ENCODE assay signal across 1 cellular context in the genomic region with DNA sequence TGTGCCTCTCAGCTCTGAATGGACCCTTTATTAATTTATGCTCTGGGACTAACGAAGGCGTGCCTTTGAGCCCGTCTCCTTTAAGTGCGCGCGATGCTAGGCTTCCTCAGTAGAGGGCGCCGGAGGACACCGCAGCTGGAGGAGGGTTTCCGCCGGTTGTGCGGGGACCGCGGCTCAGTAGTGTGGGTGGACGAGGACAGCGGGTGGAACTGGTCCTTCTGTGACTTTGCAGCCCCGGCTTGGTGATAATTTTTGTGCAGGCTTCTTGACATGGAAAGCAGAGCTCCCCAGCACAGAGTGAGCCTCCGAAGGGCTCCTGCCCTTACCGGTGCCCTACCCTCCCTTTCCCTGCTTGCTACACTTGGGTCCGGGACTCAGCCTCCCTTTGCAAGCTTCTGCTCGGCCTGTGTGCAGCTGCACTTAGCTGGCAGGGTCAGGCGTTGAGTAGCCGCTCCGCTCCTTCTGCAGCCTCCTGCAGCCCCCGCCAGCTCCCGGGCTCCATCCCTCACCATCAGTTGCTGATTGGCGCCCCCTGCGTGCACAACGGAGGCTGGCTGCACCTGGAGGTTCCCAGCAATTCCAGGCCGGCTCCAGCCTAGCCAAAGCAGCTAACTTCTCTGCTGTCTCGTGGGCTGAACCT.
A peak's percentile ranks its signal among the peaks of the same experiment; 100 is the strongest.
TF ChIP-seq lines count a peak whose summit lies in the region.

No MANE protein-coding gene starts in this region.

TF ChIP-seq in HEK293, 187 proteins besides CTCF, POLR2A, EP300 and RAD21 (continued from another document and continues in another):
- TF ChIP-seq, protein P1, sequence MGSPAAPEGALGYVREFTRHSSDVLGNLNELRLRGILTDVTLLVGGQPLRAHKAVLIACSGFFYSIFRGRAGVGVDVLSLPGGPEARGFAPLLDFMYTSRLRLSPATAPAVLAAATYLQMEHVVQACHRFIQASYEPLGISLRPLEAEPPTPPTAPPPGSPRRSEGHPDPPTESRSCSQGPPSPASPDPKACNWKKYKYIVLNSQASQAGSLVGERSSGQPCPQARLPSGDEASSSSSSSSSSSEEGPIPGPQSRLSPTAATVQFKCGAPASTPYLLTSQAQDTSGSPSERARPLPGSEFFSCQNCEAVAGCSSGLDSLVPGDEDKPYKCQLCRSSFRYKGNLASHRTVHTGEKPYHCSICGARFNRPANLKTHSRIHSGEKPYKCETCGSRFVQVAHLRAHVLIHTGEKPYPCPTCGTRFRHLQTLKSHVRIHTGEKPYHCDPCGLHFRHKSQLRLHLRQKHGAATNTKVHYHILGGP (tag by site-specific recombination; IDR thresholded peaks at IDR 0.05), result no peak
- TF ChIP-seq ZNF112 (tag by site-specific recombination; IDR thresholded peaks at IDR 0.05) (no peak), ZBTB20 (tag by site-specific recombination; IDR thresholded peaks at IDR 0.05) (peak; percentile 78), ZNF302 (tag by site-specific recombination; IDR thresholded peaks at IDR 0.05; ENCODE audit: low read depth) (no peak), ZNF366 (tag by site-specific recombination; conservative IDR thresholded peaks at IDR 0.05) (no peak), ZNF660 (tag by site-specific recombination; IDR thresholded peaks at IDR 0.05) (no peak), ZSCAN30 (tag by site-specific recombination; IDR thresholded peaks at IDR 0.05) (no peak), ZNF157 (tag by site-specific recombination; IDR thresholded peaks at IDR 0.05) (no peak), ZNF23 (tag by site-specific recombination; IDR thresholded peaks at IDR 0.05; ENCODE audit: borderline replicate concordance) (no peak), ZNF423 (tag by site-specific recombination; IDR thresholded peaks at IDR 0.05) (no peak), ZNF610 (tag by site-specific recombination; IDR thresholded peaks at IDR 0.05; ENCODE audit: borderline replicate concordance) (peak; percentile 68; the same call in 1 of the 2 replicates), ZNF776 (tag by site-specific recombination; IDR thresholded peaks at IDR 0.05; ENCODE audit: borderline replicate concordance) (no peak), ZNF211 (tag by site-specific recombination; IDR thresholded peaks at IDR 0.05; ENCODE audit: low read depth) (no peak), OVOL3 (tag by site-specific recombination; IDR thresholded peaks at IDR 0.05) (no peak), ZNF501 (tag by site-specific recombination; IDR thresholded peaks at IDR 0.05) (0 out of 2 replicates have a peak, but pooled peaks have one; percentile 42), SP7 (tag by site-specific recombination; IDR thresholded peaks at IDR 0.05) (peak; percentile 13; the same call in 1 of the 2 replicates), ZNF707 (tag by site-specific recombination; IDR thresholded peaks at IDR 0.05) (no peak), ZNF2 (tag by site-specific recombination; IDR thresholded peaks at IDR 0.05) (0 out of 2 replicates have a peak, but pooled peaks have one; percentile 32), WT1 (tag by site-specific recombination; IDR thresholded peaks at IDR 0.05) (no peak), BCL11A (tag by site-specific recombination; IDR thresholded peaks at IDR 0.05; ENCODE audit: low read depth) (no peak), ZNF37A (tag by site-specific recombination; IDR thresholded peaks at IDR 0.05) (no peak), ZNF701 (tag by site-specific recombination; IDR thresholded peaks at IDR 0.05) (no peak), ZNF548 (tag by site-specific recombination; IDR thresholded peaks at IDR 0.05) (no peak), ZNF621 (tag by site-specific recombination; IDR thresholded peaks at IDR 0.05) (no peak), SCRT2 (tag by site-specific recombination; IDR thresholded peaks at IDR 0.05) (no peak), ZNF223 (tag by site-specific recombination; IDR thresholded peaks at IDR 0.05) (no peak), ZNF350 (tag by site-specific recombination; IDR thresholded peaks at IDR 0.05) (no peak), PRDM1 (tag by site-specific recombination; IDR thresholded peaks at IDR 0.05) (no peak), ZFHX2 (tag by site-specific recombination; conservative IDR thresholded peaks at IDR 0.05) (peak; percentile 26; the same call in 1 of the 2 replicates), YY2 (tag by site-specific recombination; IDR thresholded peaks at IDR 0.05) (no peak), ZNF174 (tag by site-specific recombination; IDR thresholded peaks at IDR 0.05) (no peak), ZNF624 (tag by site-specific recombination; IDR thresholded peaks at IDR 0.05) (no peak), ZBTB17 (tag by site-specific recombination; IDR thresholded peaks at IDR 0.05) (peak; percentile 57; the same call in 1 of the 2 replicates), ZEB2 (tag by site-specific recombination; IDR thresholded peaks at IDR 0.05) (0 out of 2 replicates have a peak, but pooled peaks have one; percentile 19), REPIN1 (tag by site-specific recombination; IDR thresholded peaks at IDR 0.05; ENCODE audit: low read depth) (no peak)
- TF ChIP-seq, protein P2, sequence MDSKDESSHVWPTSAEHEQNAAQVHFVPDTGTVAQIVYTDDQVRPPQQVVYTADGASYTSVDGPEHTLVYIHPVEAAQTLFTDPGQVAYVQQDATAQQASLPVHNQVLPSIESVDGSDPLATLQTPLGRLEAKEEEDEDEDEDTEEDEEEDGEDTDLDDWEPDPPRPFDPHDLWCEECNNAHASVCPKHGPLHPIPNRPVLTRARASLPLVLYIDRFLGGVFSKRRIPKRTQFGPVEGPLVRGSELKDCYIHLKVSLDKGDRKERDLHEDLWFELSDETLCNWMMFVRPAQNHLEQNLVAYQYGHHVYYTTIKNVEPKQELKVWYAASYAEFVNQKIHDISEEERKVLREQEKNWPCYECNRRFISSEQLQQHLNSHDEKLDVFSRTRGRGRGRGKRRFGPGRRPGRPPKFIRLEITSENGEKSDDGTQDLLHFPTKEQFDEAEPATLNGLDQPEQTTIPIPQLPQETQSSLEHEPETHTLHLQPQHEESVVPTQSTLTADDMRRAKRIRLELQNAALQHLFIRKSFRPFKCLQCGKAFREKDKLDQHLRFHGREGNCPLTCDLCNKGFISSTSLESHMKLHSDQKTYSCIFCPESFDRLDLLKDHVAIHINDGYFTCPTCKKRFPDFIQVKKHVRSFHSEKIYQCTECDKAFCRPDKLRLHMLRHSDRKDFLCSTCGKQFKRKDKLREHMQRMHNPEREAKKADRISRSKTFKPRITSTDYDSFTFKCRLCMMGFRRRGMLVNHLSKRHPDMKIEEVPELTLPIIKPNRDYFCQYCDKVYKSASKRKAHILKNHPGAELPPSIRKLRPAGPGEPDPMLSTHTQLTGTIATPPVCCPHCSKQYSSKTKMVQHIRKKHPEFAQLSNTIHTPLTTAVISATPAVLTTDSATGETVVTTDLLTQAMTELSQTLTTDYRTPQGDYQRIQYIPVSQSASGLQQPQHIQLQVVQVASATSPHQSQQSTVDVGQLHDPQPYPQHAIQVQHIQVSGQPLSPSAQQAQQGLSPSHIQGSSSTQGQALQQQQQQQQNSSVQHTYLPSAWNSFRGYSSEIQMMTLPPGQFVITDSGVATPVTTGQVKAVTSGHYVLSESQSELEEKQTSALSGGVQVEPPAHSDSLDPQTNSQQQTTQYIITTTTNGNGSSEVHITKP (tag by site-specific recombination; IDR thresholded peaks at IDR 0.05), result 0 out of 2 replicates have a peak, but pooled peaks have one; percentile 22
- TF ChIP-seq, protein P3, sequence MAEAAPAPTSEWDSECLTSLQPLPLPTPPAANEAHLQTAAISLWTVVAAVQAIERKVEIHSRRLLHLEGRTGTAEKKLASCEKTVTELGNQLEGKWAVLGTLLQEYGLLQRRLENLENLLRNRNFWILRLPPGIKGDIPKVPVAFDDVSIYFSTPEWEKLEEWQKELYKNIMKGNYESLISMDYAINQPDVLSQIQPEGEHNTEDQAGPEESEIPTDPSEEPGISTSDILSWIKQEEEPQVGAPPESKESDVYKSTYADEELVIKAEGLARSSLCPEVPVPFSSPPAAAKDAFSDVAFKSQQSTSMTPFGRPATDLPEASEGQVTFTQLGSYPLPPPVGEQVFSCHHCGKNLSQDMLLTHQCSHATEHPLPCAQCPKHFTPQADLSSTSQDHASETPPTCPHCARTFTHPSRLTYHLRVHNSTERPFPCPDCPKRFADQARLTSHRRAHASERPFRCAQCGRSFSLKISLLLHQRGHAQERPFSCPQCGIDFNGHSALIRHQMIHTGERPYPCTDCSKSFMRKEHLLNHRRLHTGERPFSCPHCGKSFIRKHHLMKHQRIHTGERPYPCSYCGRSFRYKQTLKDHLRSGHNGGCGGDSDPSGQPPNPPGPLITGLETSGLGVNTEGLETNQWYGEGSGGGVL (tag by site-specific recombination; IDR thresholded peaks at IDR 0.05), result no peak
- TF ChIP-seq, protein P4, sequence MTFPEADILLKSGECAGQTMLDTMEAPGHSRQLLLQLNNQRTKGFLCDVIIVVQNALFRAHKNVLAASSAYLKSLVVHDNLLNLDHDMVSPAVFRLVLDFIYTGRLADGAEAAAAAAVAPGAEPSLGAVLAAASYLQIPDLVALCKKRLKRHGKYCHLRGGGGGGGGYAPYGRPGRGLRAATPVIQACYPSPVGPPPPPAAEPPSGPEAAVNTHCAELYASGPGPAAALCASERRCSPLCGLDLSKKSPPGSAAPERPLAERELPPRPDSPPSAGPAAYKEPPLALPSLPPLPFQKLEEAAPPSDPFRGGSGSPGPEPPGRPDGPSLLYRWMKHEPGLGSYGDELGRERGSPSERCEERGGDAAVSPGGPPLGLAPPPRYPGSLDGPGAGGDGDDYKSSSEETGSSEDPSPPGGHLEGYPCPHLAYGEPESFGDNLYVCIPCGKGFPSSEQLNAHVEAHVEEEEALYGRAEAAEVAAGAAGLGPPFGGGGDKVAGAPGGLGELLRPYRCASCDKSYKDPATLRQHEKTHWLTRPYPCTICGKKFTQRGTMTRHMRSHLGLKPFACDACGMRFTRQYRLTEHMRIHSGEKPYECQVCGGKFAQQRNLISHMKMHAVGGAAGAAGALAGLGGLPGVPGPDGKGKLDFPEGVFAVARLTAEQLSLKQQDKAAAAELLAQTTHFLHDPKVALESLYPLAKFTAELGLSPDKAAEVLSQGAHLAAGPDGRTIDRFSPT (tag by site-specific recombination; IDR thresholded peaks at IDR 0.05), result no peak
- TF ChIP-seq, protein P5, sequence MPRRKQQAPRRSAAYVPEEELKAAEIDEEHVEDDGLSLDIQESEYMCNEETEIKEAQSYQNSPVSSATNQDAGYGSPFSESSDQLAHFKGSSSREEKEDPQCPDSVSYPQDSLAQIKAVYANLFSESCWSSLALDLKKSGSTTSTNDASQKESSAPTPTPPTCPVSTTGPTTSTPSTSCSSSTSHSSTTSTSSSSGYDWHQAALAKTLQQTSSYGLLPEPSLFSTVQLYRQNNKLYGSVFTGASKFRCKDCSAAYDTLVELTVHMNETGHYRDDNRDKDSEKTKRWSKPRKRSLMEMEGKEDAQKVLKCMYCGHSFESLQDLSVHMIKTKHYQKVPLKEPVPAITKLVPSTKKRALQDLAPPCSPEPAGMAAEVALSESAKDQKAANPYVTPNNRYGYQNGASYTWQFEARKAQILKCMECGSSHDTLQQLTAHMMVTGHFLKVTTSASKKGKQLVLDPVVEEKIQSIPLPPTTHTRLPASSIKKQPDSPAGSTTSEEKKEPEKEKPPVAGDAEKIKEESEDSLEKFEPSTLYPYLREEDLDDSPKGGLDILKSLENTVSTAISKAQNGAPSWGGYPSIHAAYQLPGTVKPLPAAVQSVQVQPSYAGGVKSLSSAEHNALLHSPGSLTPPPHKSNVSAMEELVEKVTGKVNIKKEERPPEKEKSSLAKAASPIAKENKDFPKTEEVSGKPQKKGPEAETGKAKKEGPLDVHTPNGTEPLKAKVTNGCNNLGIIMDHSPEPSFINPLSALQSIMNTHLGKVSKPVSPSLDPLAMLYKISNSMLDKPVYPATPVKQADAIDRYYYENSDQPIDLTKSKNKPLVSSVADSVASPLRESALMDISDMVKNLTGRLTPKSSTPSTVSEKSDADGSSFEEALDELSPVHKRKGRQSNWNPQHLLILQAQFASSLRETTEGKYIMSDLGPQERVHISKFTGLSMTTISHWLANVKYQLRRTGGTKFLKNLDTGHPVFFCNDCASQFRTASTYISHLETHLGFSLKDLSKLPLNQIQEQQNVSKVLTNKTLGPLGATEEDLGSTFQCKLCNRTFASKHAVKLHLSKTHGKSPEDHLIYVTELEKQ (tag by site-specific recombination; IDR thresholded peaks at IDR 0.05; ENCODE audit: borderline replicate concordance), result no peak
- TF ChIP-seq, protein P6, sequence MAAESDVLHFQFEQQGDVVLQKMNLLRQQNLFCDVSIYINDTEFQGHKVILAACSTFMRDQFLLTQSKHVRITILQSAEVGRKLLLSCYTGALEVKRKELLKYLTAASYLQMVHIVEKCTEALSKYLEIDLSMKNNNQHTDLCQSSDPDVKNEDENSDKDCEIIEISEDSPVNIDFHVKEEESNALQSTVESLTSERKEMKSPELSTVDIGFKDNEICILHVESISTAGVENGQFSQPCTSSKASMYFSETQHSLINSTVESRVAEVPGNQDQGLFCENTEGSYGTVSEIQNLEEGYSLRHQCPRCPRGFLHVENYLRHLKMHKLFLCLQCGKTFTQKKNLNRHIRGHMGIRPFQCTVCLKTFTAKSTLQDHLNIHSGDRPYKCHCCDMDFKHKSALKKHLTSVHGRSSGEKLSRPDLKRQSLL (tag by site-specific recombination; IDR thresholded peaks at IDR 0.05), result no peak
- TF ChIP-seq, protein P7, sequence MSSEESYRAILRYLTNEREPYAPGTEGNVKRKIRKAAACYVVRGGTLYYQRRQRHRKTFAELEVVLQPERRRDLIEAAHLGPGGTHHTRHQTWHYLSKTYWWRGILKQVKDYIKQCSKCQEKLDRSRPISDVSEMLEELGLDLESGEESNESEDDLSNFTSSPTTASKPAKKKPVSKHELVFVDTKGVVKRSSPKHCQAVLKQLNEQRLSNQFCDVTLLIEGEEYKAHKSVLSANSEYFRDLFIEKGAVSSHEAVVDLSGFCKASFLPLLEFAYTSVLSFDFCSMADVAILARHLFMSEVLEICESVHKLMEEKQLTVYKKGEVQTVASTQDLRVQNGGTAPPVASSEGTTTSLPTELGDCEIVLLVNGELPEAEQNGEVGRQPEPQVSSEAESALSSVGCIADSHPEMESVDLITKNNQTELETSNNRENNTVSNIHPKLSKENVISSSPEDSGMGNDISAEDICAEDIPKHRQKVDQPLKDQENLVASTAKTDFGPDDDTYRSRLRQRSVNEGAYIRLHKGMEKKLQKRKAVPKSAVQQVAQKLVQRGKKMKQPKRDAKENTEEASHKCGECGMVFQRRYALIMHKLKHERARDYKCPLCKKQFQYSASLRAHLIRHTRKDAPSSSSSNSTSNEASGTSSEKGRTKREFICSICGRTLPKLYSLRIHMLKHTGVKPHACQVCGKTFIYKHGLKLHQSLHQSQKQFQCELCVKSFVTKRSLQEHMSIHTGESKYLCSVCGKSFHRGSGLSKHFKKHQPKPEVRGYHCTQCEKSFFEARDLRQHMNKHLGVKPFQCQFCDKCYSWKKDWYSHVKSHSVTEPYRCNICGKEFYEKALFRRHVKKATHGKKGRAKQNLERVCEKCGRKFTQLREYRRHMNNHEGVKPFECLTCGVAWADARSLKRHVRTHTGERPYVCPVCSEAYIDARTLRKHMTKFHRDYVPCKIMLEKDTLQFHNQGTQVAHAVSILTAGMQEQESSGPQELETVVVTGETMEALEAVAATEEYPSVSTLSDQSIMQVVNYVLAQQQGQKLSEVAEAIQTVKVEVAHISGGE (tag by site-specific recombination; conservative IDR thresholded peaks at IDR 0.05; ENCODE audit: low read depth), result peak; percentile 31; the same call in 1 of the 2 replicates
